ENCODE assay signal across 11 cellular contexts in genomic region chr2:223585691-223586090, GRCh38. TPM values are rescaled to one million over a fixed set of nuclear protein-coding genes. Genes with fewer than 3 reads are reported as not detected.
DNase-seq lines count a peak whose midpoint lies in the region; ATAC-seq and TF ChIP-seq lines count a peak whose summit lies in the region.
"Had no signal": no experiment of that assay in that cellular context is flagged by ENCODE, and none has a peak within 500 bp of the region (broad histone marks: within the 10 kb centered on the region; RNA-seq: fewer than 3 reads in every experiment).

No MANE protein-coding gene starts in this region.

- H3K27ac ChIP-seq in HCT116 (ENCODE audit: low read depth, low read length) (no peak overlapping the region), neural progenitor cell (no peak overlapping the region)
- H3K27ac ChIP-seq: skin epidermis had no signal

- RAD21 ChIA-PET in HCT116 (lab: Charles Lee; ENCODE audit: low non-redundant PET in 1 of 2, low total read pairs in 2 of 2, uncharacterized antibody in 2 of 2, unreplicated experiment in 2 of 2) = no interaction called here

- no TSS peak for BruUV-seq in HCT116 (replicated peaks; lab: Mats Ljungman, UMichigan)

- H3K9me3 ChIP-seq in HCT116 (ENCODE audit: control insufficient read depth in 1 of 2, insufficient read depth in 1 of 2, low read depth in 1 of 2, low read length in 2 of 2) = no peaks in the 10 kb centered on the region
- H3K9me3 ChIP-seq in neural progenitor cell (ENCODE audit: low read depth) = no peaks in the 10 kb centered on the region

- H3K4me3 ChIP-seq in HCT116 (replicated peaks in 1 of 2; ENCODE audit: low read depth in 1 of 2, low read length in 2 of 2) (no peak overlapping the region), astrocyte of the spinal cord (ENCODE audit: low read depth, low read length) (no peak overlapping the region), neural progenitor cell (no peak overlapping the region)
- H3K4me3 ChIP-seq: skin epidermis had no signal

- peaks cover 58% of the 10 kb centered on the region for H3K4me1 Mint-ChIP-seq in neural progenitor cell
- no peaks in the 10 kb centered on the region for H3K4me1 Mint-ChIP-seq in activated CD4-positive, alpha-beta T cell treated with anti-CD3 and anti-CD28 coated beads, Interleukin-2, amount 10 ng/mL, durations not matched to agents 24 days and 14 days
- H3K4me1 Mint-ChIP-seq: stimulated activated effector memory CD8-positive, alpha-beta T cell treated with anti-CD3 and anti-CD28 coated beads, Interleukin-12 subunit alpha, Interleukin-12 subunit beta, amount 100 ng/mL, for 72 hours had no signal

- H3K27ac Mint-ChIP-seq in neural progenitor cell = peak overlapping the region; percentile 72
- no peak overlapping the region for H3K27ac Mint-ChIP-seq in activated CD4-positive, alpha-beta T cell treated with anti-CD3 and anti-CD28 coated beads, Interleukin-2, amount 10 ng/mL, durations not matched to agents 24 days and 14 days
- H3K27ac Mint-ChIP-seq: activated CD8-positive, alpha-beta T cell treated with anti-CD3 and anti-CD28 coated beads for 36 hours; stimulated activated effector memory CD8-positive, alpha-beta T cell treated with anti-CD3 and anti-CD28 coated beads, Interleukin-12 subunit alpha, Interleukin-12 subunit beta, amount 100 ng/mL, for 72 hours had no signal

- no peak for DNase-seq in HCT116 (ENCODE audit: low read depth, low spot score)
- DNase-seq in NCI-H2227 treated with DMSO at 0.1 percent for 48 hours (lab: John Stamatoyannopoulos, UW) = peak; percentile 72
- peak; percentile 55 for DNase-seq in astrocyte of the spinal cord (ENCODE audit: low read depth, low spot score)
- DNase-seq in neural progenitor cell (ENCODE audit: low spot score) = no peak
- no peak for DNase-seq in cardiac septum (ENCODE audit: low spot score)
- DNase-seq in activated CD4-positive, alpha-beta T cell treated with anti-CD3 and anti-CD28 coated beads, Interleukin-2, amount 10 ng/mL, durations not matched to agents 24 days and 14 days = no peak
- no peak for DNase-seq in retina
- DNase-seq: activated CD8-positive, alpha-beta T cell treated with anti-CD3 and anti-CD28 coated beads for 36 hours had no signal

- no peaks in the 10 kb centered on the region for H4K20me1 ChIP-seq in HCT116 (ENCODE audit: insufficient read depth)
- H4K20me1 ChIP-seq in neural progenitor cell (ENCODE audit: low read depth) = no peaks in the 10 kb centered on the region

- no peak overlapping the region for H3K9ac ChIP-seq in HCT116 (ENCODE audit: low read length)
- H3K9ac ChIP-seq in neural progenitor cell = no peak overlapping the region

- no peak overlapping the region for H3K4me3 Mint-ChIP-seq in neural progenitor cell
- H3K4me3 Mint-ChIP-seq in activated CD4-positive, alpha-beta T cell treated with anti-CD3 and anti-CD28 coated beads, Interleukin-2, amount 10 ng/mL, durations not matched to agents 24 days and 14 days = no peak overlapping the region
- H3K4me3 Mint-ChIP-seq: activated CD8-positive, alpha-beta T cell treated with anti-CD3 and anti-CD28 coated beads for 36 hours; stimulated activated effector memory CD8-positive, alpha-beta T cell treated with anti-CD3 and anti-CD28 coated beads, Interleukin-12 subunit alpha, Interleukin-12 subunit beta, amount 100 ng/mL, for 72 hours had no signal

- no peaks in the 10 kb centered on the region for H3K27me3 ChIP-seq in HCT116 (ENCODE audit: insufficient read depth, low read length)
- no peaks in the 10 kb centered on the region for H3K27me3 ChIP-seq in neural progenitor cell

- POLR2A ChIA-PET in HCT116 (lab: Charles Lee) = interaction anchor here (0.7 kb wide), 1 partner anchor 23 kb away, joined by 3 read pairs; no protein-coding TSS in a partner anchor

- H3K27me3 Mint-ChIP-seq in neural progenitor cell (ENCODE audit: insufficient read depth, low read depth) = no peaks in the 10 kb centered on the region
- H3K27me3 Mint-ChIP-seq in activated CD4-positive, alpha-beta T cell treated with anti-CD3 and anti-CD28 coated beads, Interleukin-2, amount 10 ng/mL, durations not matched to agents 24 days and 14 days = no peaks in the 10 kb centered on the region
- H3K27me3 Mint-ChIP-seq: activated CD8-positive, alpha-beta T cell treated with anti-CD3 and anti-CD28 coated beads for 36 hours had no signal

- H3K79me2 ChIP-seq in HCT116 (ENCODE audit: insufficient read depth, low read length) (no peaks in the 10 kb centered on the region), neural progenitor cell (ENCODE audit: low read depth) (no peaks in the 10 kb centered on the region)

- in situ Hi-C loops in astrocyte of the spinal cord (cut with HindIII; ENCODE audit: low sequenced_read_pairs) = no loop called here

- H3K4me2 ChIP-seq in HCT116 (ENCODE audit: low read length) (peak overlapping the region; percentile 30; the same call in 1 of the 2 replicates), neural progenitor cell (no peak overlapping the region)

- peak overlapping the region; percentile 76 for H2AFZ ChIP-seq in HCT116 (ENCODE audit: low read depth, low read length, poor library complexity, severe bottlenecking)
- no peak overlapping the region for H2AFZ ChIP-seq in neural progenitor cell (replicated peaks)

- H3K9me2 ChIP-seq in HCT116 (ENCODE audit: insufficient read depth) = no peaks in the 10 kb centered on the region

- no peak for TF ChIP-seq RAD21 in HCT116 (IDR thresholded peaks at IDR 0.05; ENCODE audit: low read depth)

- H3K9me3 Mint-ChIP-seq in neural progenitor cell = no peaks in the 10 kb centered on the region
- no peaks in the 10 kb centered on the region for H3K9me3 Mint-ChIP-seq in activated CD4-positive, alpha-beta T cell treated with anti-CD3 and anti-CD28 coated beads, Interleukin-2, amount 10 ng/mL, durations not matched to agents 24 days and 14 days
- H3K9me3 Mint-ChIP-seq: activated CD8-positive, alpha-beta T cell treated with anti-CD3 and anti-CD28 coated beads for 36 hours; stimulated activated effector memory CD8-positive, alpha-beta T cell treated with anti-CD3 and anti-CD28 coated beads, Interleukin-12 subunit alpha, Interleukin-12 subunit beta, amount 100 ng/mL, for 72 hours had no signal

- H3K36me3 ChIP-seq in HCT116 (ENCODE audit: control insufficient read depth in 1 of 2, insufficient read depth in 2 of 2, low read length in 2 of 2) (no peaks in the 10 kb centered on the region), neural progenitor cell (no peaks in the 10 kb centered on the region)

- TF ChIP-seq CTCF in HCT116 (IDR thresholded peaks at IDR 0.05 in 2 of 3, conservative IDR thresholded peaks at IDR 0.05 in 1 of 3; ENCODE audit: borderline replicate concordance in 1 of 3, insufficient read depth in 1 of 3, low read depth in 2 of 3, low read length in 2 of 3) (no peak), astrocyte of the spinal cord (IDR thresholded peaks at IDR 0.05; ENCODE audit: low read depth, low read length) (no peak), neural progenitor cell (IDR thresholded peaks at IDR 0.05) (no peak)

- H3F3A ChIP-seq in neural progenitor cell (ENCODE audit: low read depth) = no peaks in the 10 kb centered on the region

- H3K4me1 ChIP-seq in HCT116 (ENCODE audit: control insufficient read depth in 1 of 2, insufficient read depth in 2 of 2, low read length in 2 of 2) = peaks cover 17 to 27% of the 10 kb centered on the region in 2 experiments; a peak in 3 of 4 replicates
- H3K4me1 ChIP-seq in neural progenitor cell = peaks cover 29% of the 10 kb centered on the region

- no peak for TF ChIP-seq POLR2A in HCT116 (IDR thresholded peaks at IDR 0.05; ENCODE audit: borderline replicate concordance, extremely low read depth, insufficient read depth, insufficient read length)

- intact Hi-C loops in HCT116 (cut with micrococcal nuclease) = no loop called here
- intact Hi-C loops in cardiac septum (cut with DNase I) = no loop called here
- intact Hi-C loops in activated CD4-positive, alpha-beta T cell treated with anti-CD3 and anti-CD28 coated beads, Interleukin-2, amount 10 ng/mL, durations not matched to agents 24 days and 14 days (cut with micrococcal nuclease) = no loop called here

- no peaks in the 10 kb centered on the region for H3K36me3 Mint-ChIP-seq in neural progenitor cell
- H3K36me3 Mint-ChIP-seq in activated CD4-positive, alpha-beta T cell treated with anti-CD3 and anti-CD28 coated beads, Interleukin-2, amount 10 ng/mL, durations not matched to agents 24 days and 14 days (ENCODE audit: low read depth) = no peaks in the 10 kb centered on the region
- H3K36me3 Mint-ChIP-seq: stimulated activated effector memory CD8-positive, alpha-beta T cell treated with anti-CD3 and anti-CD28 coated beads, Interleukin-12 subunit alpha, Interleukin-12 subunit beta, amount 100 ng/mL, for 72 hours had no signal

- ATAC-seq in HCT116 (peak; percentile 50), HG03039 (IDR thresholded peaks at IDR 0.05; ENCODE audit: unreplicated experiment) (no peak)
- ATAC-seq: activated CD8-positive, alpha-beta T cell treated with anti-CD3 and anti-CD28 coated beads for 36 hours; stimulated activated effector memory CD8-positive, alpha-beta T cell treated with anti-CD3 and anti-CD28 coated beads, Interleukin-12 subunit alpha, Interleukin-12 subunit beta, amount 100 ng/mL, for 72 hours had no signal

- CTCF ChIA-PET in HCT116 (lab: Charles Lee) = no interaction called here

TF ChIP-seq in HCT116, 20 proteins besides CTCF, POLR2A, EP300 and RAD21:
- no peak for TF ChIP-seq SRF (IDR thresholded peaks at IDR 0.05; ENCODE audit: low read depth)
- peak; percentile 38; the same call in 1 of the 2 replicates for TF ChIP-seq CEBPB (IDR thresholded peaks at IDR 0.05; ENCODE audit: low read depth)

RNA-seq across cellular contexts. Expression of gene SCG2, which starts 16.5 kb away (rescaled TPM):
- total RNA-seq in HCT116 (2021; ENCODE audit: unreplicated experiment) (19.8 TPM), neural progenitor cell (ENCODE audit: low replicate concordance) (0.04 and 0.25 TPM in 2 replicates), cardiac septum (0.97 TPM)
- 12.7 and 15.5 TPM in 2 replicates for polyA plus RNA-seq in HCT116 (2012)
- total RNA-seq in activated CD4-positive, alpha-beta T cell treated with anti-CD3 and anti-CD28 coated beads, Interleukin-2, amount 10 ng/mL, durations not matched to agents 24 days and 14 days = not detected in 2 replicates
- total RNA-seq: activated CD8-positive, alpha-beta T cell treated with anti-CD3 and anti-CD28 coated beads for 36 hours had no signal

Comparison
In these comparisons a context has a peak if more than half of its experiments do, and no peak if none do; other contexts are left out.
1. DNase-seq: peak in NCI-H2227 treated with DMSO at 0.1 percent for 48 hours (single experiment) and astrocyte of the spinal cord (single experiment); none in HCT116 (single experiment), neural progenitor cell (single experiment), cardiac septum (single experiment), activated CD4-positive, alpha-beta T cell treated with anti-CD3 and anti-CD28 coated beads, Interleukin-2, amount 10 ng/mL, durations not matched to agents 24 days and 14 days (single experiment) and retina (single experiment).
2. RNA of gene SCG2, which starts 16.5 kb away (total RNA-seq): 19.8 TPM in HCT116 (single experiment); 0.97 TPM in cardiac septum (single experiment), 0.04 to 0.25 TPM in neural progenitor cell and not detected in activated CD4-positive, alpha-beta T cell treated with anti-CD3 and anti-CD28 coated beads, Interleukin-2, amount 10 ng/mL, durations not matched to agents 24 days and 14 days; every median in the first group is over 10 times any median in the second.